In the genomic region with DNA sequence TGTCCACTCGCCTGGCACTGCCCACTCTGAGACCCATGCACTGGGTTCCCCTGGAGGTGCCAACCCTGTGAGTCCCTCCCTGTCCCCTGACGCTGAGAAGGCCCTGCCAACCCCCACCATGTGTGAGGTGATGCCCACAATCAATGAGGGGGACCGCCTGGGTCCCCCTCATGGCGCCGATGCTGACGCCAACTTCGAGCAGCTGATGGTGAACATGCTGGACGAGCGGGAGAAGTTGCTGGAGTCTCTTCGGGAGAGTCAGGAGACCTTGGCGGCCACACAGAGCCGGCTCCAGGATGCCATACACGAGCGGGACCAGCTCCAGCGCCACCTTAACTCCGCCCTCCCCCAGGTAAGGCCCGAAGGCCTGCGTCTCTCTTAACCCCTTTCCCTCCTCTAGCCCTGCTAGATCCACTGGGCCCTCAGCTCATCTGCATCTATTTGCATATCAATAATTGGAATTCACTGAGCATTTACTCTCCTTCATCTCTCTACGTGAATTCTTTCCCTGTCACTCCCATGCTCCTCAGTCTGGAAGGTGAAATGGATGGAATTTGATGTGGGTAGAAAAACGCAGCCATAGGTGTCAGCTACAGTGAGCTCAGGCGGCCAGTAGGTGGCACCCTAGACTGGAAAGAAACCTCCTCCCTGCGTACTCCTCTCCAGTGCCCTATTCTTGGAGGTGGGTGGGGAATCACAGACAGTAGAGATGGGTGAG, we compare ENCODE assay signal across 8 cellular contexts. TPM values are rescaled to one million over a fixed set of nuclear protein-coding genes. Genes with fewer than 3 reads are reported as not detected.
DNase-seq lines count a peak whose midpoint lies in the region; TF ChIP-seq lines count a peak whose summit lies in the region.

No MANE protein-coding gene starts in this region.

- no peaks in the 10 kb centered on the region for H3K4me1 Mint-ChIP-seq in activated naive CD4-positive, alpha-beta T cell treated with anti-CD3 and anti-CD28 coated beads for 36 hours (ENCODE audit: low read depth)

- CTCF ChIA-PET in activated naive CD4-positive, alpha-beta T cell treated with anti-CD3 and anti-CD28 coated beads for 36 hours (lab: Charles Lee): interaction anchor here (0.5 to 5.9 kb wide), 41 partner anchors 10 to 775 kb away, joined by 3 to 100 read pairs (median 5); a partner anchor contains a TSS

- peaks cover 2% of the 10 kb centered on the region for H3K27me3 Mint-ChIP-seq in activated naive CD4-positive, alpha-beta T cell treated with anti-CD3 and anti-CD28 coated beads for 36 hours (ENCODE audit: low read depth)

- no peak overlapping the region for H3K4me3 Mint-ChIP-seq in activated naive CD4-positive, alpha-beta T cell treated with anti-CD3 and anti-CD28 coated beads for 36 hours

- no peaks in the 10 kb centered on the region for H3K9me3 ChIP-seq in MG63

- no peaks in the 10 kb centered on the region for H3K27me3 ChIP-seq in MG63

- H3K27ac Mint-ChIP-seq in activated naive CD4-positive, alpha-beta T cell treated with anti-CD3 and anti-CD28 coated beads for 36 hours: no peak overlapping the region

- 0 out of 2 replicates have a peak, but pooled peaks cover 2% of the 10 kb centered on the region for H3K36me3 ChIP-seq in MG63

- H3K36me3 Mint-ChIP-seq in activated naive CD4-positive, alpha-beta T cell treated with anti-CD3 and anti-CD28 coated beads for 36 hours (ENCODE audit: low read depth): no peaks in the 10 kb centered on the region

- no peaks in the 10 kb centered on the region for H3K9me3 Mint-ChIP-seq in activated naive CD4-positive, alpha-beta T cell treated with anti-CD3 and anti-CD28 coated beads for 36 hours

- H3K4me3 ChIP-seq in MG63: no peak overlapping the region

- TF ChIP-seq CTCF in GM12801 (IDR thresholded peaks at IDR 0.05; ENCODE audit: extremely low read depth, insufficient read length): peak; percentile 29

- DNase-seq in MG63 (peak; percentile 68), SK-N-DZ (ENCODE audit: low spot score) (peak; percentile 59), head of caudate nucleus (peak; percentile 65 to 94 (median 86)), posterior cingulate gyrus (peak; percentile 62 to 96 (median 82)), ureter (ENCODE audit: low spot score) (peak; percentile 72), GF-D8 (lab: John Stamatoyannopoulos, UW) (no peak)
- peak; percentile 82 for DNase-seq in activated naive CD4-positive, alpha-beta T cell treated with anti-CD3 and anti-CD28 coated beads for 36 hours

- intact Hi-C loops in activated naive CD4-positive, alpha-beta T cell treated with anti-CD3 and anti-CD28 coated beads for 36 hours (cut with micrococcal nuclease): loop anchor here (1.0 to 5.0 kb wide), 4 partner anchors 133 to 298 kb away; no protein-coding TSS in a partner anchor
- intact Hi-C loops in head of caudate nucleus (cut with DNase I) (loop anchor here (2.0 to 5.0 kb wide), 3 partner anchors 88 to 228 kb away; a partner anchor contains a TSS), posterior cingulate gyrus (cut with DNase I) (loop anchor here (1.0 to 5.0 kb wide), 3 partner anchors 88 to 228 kb away; a partner anchor contains a TSS)

RNA-seq across cellular contexts. Expression of a gene that starts 12.8 kb away (rescaled TPM):
- 0.39 and 1.2 TPM in 2 replicates for total RNA-seq in MG63 (2014; rRNA removed; shearing (Covaris generic); ENCODE audit: low replicate concordance)
- 0.83 and 0.97 TPM in 2 replicates for polyA plus RNA-seq in SK-N-DZ (2014; cell fraction: cytosol; rRNA removed)
- 20.8 and 22.8 TPM in 2 replicates for polyA plus RNA-seq in SK-N-DZ (2014; cell fraction: nucleus; rRNA removed)
- total RNA-seq in activated naive CD4-positive, alpha-beta T cell treated with anti-CD3 and anti-CD28 coated beads for 36 hours: 1 to 10 TPM; 4.5 to 6.5 TPM
- 2.4 TPM for total RNA-seq in ureter

RNA-seq across cellular contexts. Expression of a gene that starts 31.9 kb away (rescaled TPM):
- total RNA-seq in MG63 (2014; rRNA removed; shearing (Covaris generic); ENCODE audit: low replicate concordance): 123 and 153 TPM in 2 replicates
- polyA plus RNA-seq in SK-N-DZ (2014; cell fraction: cytosol; rRNA removed): 82.7 and 88.3 TPM in 2 replicates
- 97.1 and 135 TPM in 2 replicates for polyA plus RNA-seq in SK-N-DZ (2014; cell fraction: nucleus; rRNA removed)
- total RNA-seq in activated naive CD4-positive, alpha-beta T cell treated with anti-CD3 and anti-CD28 coated beads for 36 hours: 10 to 100 TPM; 80.3 to 90.6 TPM
- total RNA-seq in ureter: 50.7 TPM

RNA-seq across cellular contexts. Expression of a gene that starts 46.8 kb away (rescaled TPM):
- total RNA-seq in MG63 (2014; rRNA removed; shearing (Covaris generic); ENCODE audit: low replicate concordance): not detected in 2 replicates
- 2.4 and 3.5 TPM in 2 replicates for polyA plus RNA-seq in SK-N-DZ (2014; cell fraction: cytosol; rRNA removed)
- 0.22 and 1.6 TPM in 2 replicates for polyA plus RNA-seq in SK-N-DZ (2014; cell fraction: nucleus; rRNA removed)
- total RNA-seq in activated naive CD4-positive, alpha-beta T cell treated with anti-CD3 and anti-CD28 coated beads for 36 hours: not detected
- not detected for total RNA-seq in ureter
